Comparison of ENCODE assay signal across 8 cellular contexts in the genomic region with DNA sequence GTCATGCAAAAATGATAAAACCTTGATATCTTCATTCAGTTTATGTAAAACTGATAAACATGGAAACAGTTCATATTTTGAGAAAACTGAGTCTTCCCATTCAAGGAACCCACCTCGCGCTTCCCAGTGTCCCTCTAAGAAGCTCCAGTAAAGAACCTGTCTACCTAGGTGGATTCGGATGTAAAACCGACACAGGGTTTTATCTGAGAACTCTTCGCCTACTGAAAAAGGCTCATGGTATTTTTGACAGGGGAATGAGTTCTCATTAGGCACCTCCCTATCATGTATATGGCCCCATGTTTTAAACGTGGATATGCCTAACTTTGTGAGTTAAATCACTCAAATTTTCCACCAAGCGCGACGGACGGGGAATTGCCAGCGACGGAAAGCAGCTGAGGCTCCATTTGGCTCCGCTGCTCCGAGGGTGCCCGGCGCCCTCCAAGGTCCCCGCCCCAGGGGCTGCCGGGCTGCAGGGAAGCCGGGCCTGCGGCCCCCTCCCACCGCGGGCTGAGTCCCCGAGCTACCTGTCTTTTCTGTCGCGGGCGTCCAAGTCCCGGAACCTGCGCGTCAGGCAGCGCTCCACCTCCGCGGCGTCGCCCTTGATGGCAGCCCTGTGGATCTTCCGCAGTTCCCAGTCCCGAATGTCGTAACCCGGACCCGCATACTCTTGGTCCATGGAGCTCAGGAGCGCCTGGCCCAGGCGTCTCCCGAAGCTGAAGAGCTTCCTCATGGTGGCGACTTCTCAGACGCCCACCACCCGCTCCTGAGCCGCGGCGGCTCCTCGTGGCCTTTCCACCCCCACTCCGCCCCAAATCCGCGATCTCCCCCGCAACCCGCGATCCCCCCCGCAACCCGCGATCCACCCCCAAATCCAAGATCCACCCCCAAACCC. TPM values are rescaled to one million over a fixed set of nuclear protein-coding genes. Genes with fewer than 3 reads are reported as not detected.
DNase-seq lines count a peak whose midpoint lies in the region; ATAC-seq and TF ChIP-seq lines count a peak whose summit lies in the region.

No MANE protein-coding gene starts in this region.

- H3K36me3 Mint-ChIP-seq in T-helper 2 cell treated with Interferon-gamma antibody and Interleukin-4, amounts not matched to agents 5 μg/mL and 100 μg/mL, for 36 hours (ENCODE audit: low read depth), result peaks cover 2% of the 10 kb centered on the region

- no peak overlapping the region for H3K4ac ChIP-seq in mesenchymal stem cell (ENCODE audit: low read depth in 1 of 2, low read length in 2 of 2)

- no peak overlapping the region for H4K8ac ChIP-seq in mesenchymal stem cell (ENCODE audit: low read length)

- H3K4me1 Mint-ChIP-seq in T-helper 2 cell treated with Interferon-gamma antibody and Interleukin-4, amounts not matched to agents 5 μg/mL and 100 μg/mL, for 36 hours (ENCODE audit: low read depth), result peaks cover 10% of the 10 kb centered on the region

- peaks cover 20% of the 10 kb centered on the region for H3K4me1 ChIP-seq in mesenchymal stem cell (ENCODE audit: control insufficient read depth, insufficient read depth, low read depth, low read length)

- H3K9me3 ChIP-seq in mesenchymal stem cell (ENCODE audit: control insufficient read depth, low read length), result peaks cover 13% of the 10 kb centered on the region

- no peaks in the 10 kb centered on the region for H3K36me3 ChIP-seq in mesenchymal stem cell (ENCODE audit: control insufficient read depth in 1 of 2, insufficient read depth in 2 of 2, low read depth in 1 of 2, low read length in 2 of 2)

- no peak for TF ChIP-seq CTCF in HFF-Myc (IDR thresholded peaks at IDR 0.05; ENCODE audit: low read depth, low read length, missing control alignments)

- no peak overlapping the region for H2BK12ac ChIP-seq in mesenchymal stem cell (ENCODE audit: low read length in 2 of 2)

- 3% methylated on average over 52 of the region's 58 CpGs for WGBS in mesenchymal stem cell

- no peak overlapping the region for H2BK5ac ChIP-seq in mesenchymal stem cell (ENCODE audit: low read depth, low read length, poor library complexity, severe bottlenecking)

- H4K91ac ChIP-seq in mesenchymal stem cell (ENCODE audit: low read length), result no peak overlapping the region

- peak overlapping the region; percentile 97 for H3K4me2 ChIP-seq in mesenchymal stem cell (ENCODE audit: low read length, poor library complexity, severe bottlenecking)

- no peak overlapping the region for H3K14ac ChIP-seq in mesenchymal stem cell (ENCODE audit: low read length in 2 of 2)

- peak overlapping the region; percentile 84 for H3K27ac Mint-ChIP-seq in T-helper 2 cell treated with Interferon-gamma antibody and Interleukin-4, amounts not matched to agents 5 μg/mL and 100 μg/mL, for 36 hours

- peaks cover 5 to 50% of the 10 kb centered on the region in 2 experiments for H3K27me3 ChIP-seq in mesenchymal stem cell (ENCODE audit: control insufficient read depth in 1 of 2, insufficient read depth in 1 of 2, low read length in 2 of 2)

- no peak overlapping the region for H3K9ac ChIP-seq in mesenchymal stem cell (ENCODE audit: low read length)

- H3K79me1 ChIP-seq in mesenchymal stem cell (replicated peaks; ENCODE audit: low read length, poor library complexity, severe bottlenecking), result no peaks in the 10 kb centered on the region

- H3K4me3 ChIP-seq in HFF-Myc (replicated peaks; ENCODE audit: low read depth, low read length) (peak overlapping the region; percentile 23), mesenchymal stem cell (ENCODE audit: insufficient read depth in 1 of 2, low read depth in 1 of 2, low read length in 2 of 2) (peak overlapping the region in 1 of 2 experiments; percentile 74)

- H2BK120ac ChIP-seq in mesenchymal stem cell (ENCODE audit: low read depth, low read length), result no peak overlapping the region

- no peak overlapping the region for H2AK5ac ChIP-seq in mesenchymal stem cell (ENCODE audit: low read length, severe bottlenecking)

- no peak overlapping the region for H2BK15ac ChIP-seq in mesenchymal stem cell (ENCODE audit: low read depth, poor library complexity, severe bottlenecking)

- H3K27ac ChIP-seq in cingulate gyrus (ENCODE audit: low read depth, low read length) (peak overlapping the region; percentile 19), mesenchymal stem cell (ENCODE audit: low read length, poor library complexity, severe bottlenecking) (no peak overlapping the region)

- peaks cover 8% of the 10 kb centered on the region for H3K9me3 Mint-ChIP-seq in T-helper 2 cell treated with Interferon-gamma antibody and Interleukin-4, amounts not matched to agents 5 μg/mL and 100 μg/mL, for 36 hours

- DNase-seq in HFF-Myc (ENCODE audit: extremely low read depth, low read depth), result no peak
- peak; percentile 11 for DNase-seq in T-helper 2 cell treated with Interferon-gamma antibody and Interleukin-4, amounts not matched to agents 5 μg/mL and 100 μg/mL, for 36 hours (ENCODE audit: low spot score)
- no peak for DNase-seq in mesenchymal stem cell
- DNase-seq in stimulated activated naive CD8-positive, alpha-beta T cell treated with anti-CD3 and anti-CD28 coated beads, Interleukin-15, Interleukin-2, amounts not matched to agents 100 U/mL and 50 U/mL, for 24 hours, result peak; percentile 20
- no peak for DNase-seq in NAMALWA (ENCODE audit: low spot score)

- peaks cover 47% of the 10 kb centered on the region for H3K27me3 Mint-ChIP-seq in T-helper 2 cell treated with Interferon-gamma antibody and Interleukin-4, amounts not matched to agents 5 μg/mL and 100 μg/mL, for 36 hours (ENCODE audit: low read depth)

- ATAC-seq in stimulated activated naive CD8-positive, alpha-beta T cell treated with anti-CD3 and anti-CD28 coated beads, Interleukin-15, Interleukin-2, amounts not matched to agents 100 U/mL and 50 U/mL, for 24 hours, result no peak
- ATAC-seq in GM18867 (IDR thresholded peaks at IDR 0.05; ENCODE audit: unreplicated experiment), result no peak
- ATAC-seq in GM18517 (IDR thresholded peaks at IDR 0.05; ENCODE audit: unreplicated experiment), result no peak

- H3K23ac ChIP-seq in mesenchymal stem cell (ENCODE audit: low read length in 2 of 2), result no peak overlapping the region

- H3K18ac ChIP-seq in mesenchymal stem cell (ENCODE audit: low read depth in 1 of 2, low read length in 2 of 2), result no peak overlapping the region

- no peak overlapping the region for H2AFZ ChIP-seq in mesenchymal stem cell (ENCODE audit: low read depth, low read length)

- H3K4me3 Mint-ChIP-seq in T-helper 2 cell treated with Interferon-gamma antibody and Interleukin-4, amounts not matched to agents 5 μg/mL and 100 μg/mL, for 36 hours, result peak overlapping the region; percentile 88

RNA-seq across cellular contexts. Expression of gene ANKRD18A, which starts 0.6 kb away (rescaled TPM):
- polyA plus RNA-seq in mesenchymal stem cell (2013, experiment 1 of 2), result not detected
- not detected for polyA plus RNA-seq in mesenchymal stem cell (2013, experiment 2 of 2)

Comparison
In these comparisons a context has a peak if more than half of its experiments do, and no peak if none do; other contexts are left out.
1. DNase-seq: peak in T-helper 2 cell treated with Interferon-gamma antibody and Interleukin-4, amounts not matched to agents 5 μg/mL and 100 μg/mL, for 36 hours (single experiment) and stimulated activated naive CD8-positive, alpha-beta T cell treated with anti-CD3 and anti-CD28 coated beads, Interleukin-15, Interleukin-2, amounts not matched to agents 100 U/mL and 50 U/mL, for 24 hours (single experiment); none in HFF-Myc (single experiment), mesenchymal stem cell (single experiment) and NAMALWA (single experiment).